Comparison of ENCODE assay signal across 21 cellular contexts in genomic region chr3:30259730-30260129, GRCh38.
"Had no signal": no experiment of that assay in that cellular context is flagged by ENCODE, and none has a peak within 500 bp of the region (broad histone marks: within the 10 kb centered on the region; RNA-seq: fewer than 3 reads in every experiment).

No MANE protein-coding gene starts in this region.

- H3K36me3 ChIP-seq: gastroesophageal sphincter, heart left ventricle, sigmoid colon, spleen, upper lobe of left lung had no signal

- H3K4me3 ChIP-seq: gastroesophageal sphincter, heart left ventricle, sigmoid colon, spleen, testis, upper lobe of left lung had no signal

- H3K36me3 Mint-ChIP-seq: stimulated activated memory B cell treated with anti-CD40 and anti-IgM and Interleukin-4, amounts not matched to agents 10 μg/mL and 1 μg/mL and 100 μg/mL, for 72 hours had no signal

- H3K9me3 ChIP-seq: gastroesophageal sphincter, heart left ventricle, sigmoid colon, testis, upper lobe of left lung had no signal

- H3K27ac Mint-ChIP-seq: activated CD4-positive, alpha-beta memory T cell treated with anti-CD3 and anti-CD28 coated beads for 36 hours; activated CD8-positive, alpha-beta memory T cell treated with anti-CD3 and anti-CD28 coated beads, Interleukin-2, amount 10 ng/mL, durations not matched to agents 7 days and 5 days; activated naive CD8-positive, alpha-beta T cell treated with anti-CD3 and anti-CD28 coated beads for 36 hours; activated T-helper 17 cell treated with anti-CD3 and anti-CD28 coated beads, Interleukin-2, amount 50 U/mL, for 72 hours; stimulated activated memory B cell treated with anti-CD40 and anti-IgM and Interleukin-4, amounts not matched to agents 10 μg/mL and 1 μg/mL and 100 μg/mL, for 72 hours had no signal

- ATAC-seq: activated CD8-positive, alpha-beta memory T cell treated with anti-CD3 and anti-CD28 coated beads, Interleukin-2, amount 10 ng/mL, durations not matched to agents 7 days and 5 days; activated T-helper 17 cell treated with anti-CD3 and anti-CD28 coated beads, Interleukin-2, amount 50 U/mL, for 72 hours; esophagus mucosa; gastroesophageal sphincter; heart left ventricle; left cardiac atrium; naive thymus-derived CD8-positive, alpha-beta T cell; stimulated activated memory B cell treated with anti-CD40 and anti-IgM and Interleukin-4, amounts not matched to agents 10 μg/mL and 1 μg/mL and 100 μg/mL, for 72 hours had no signal

- H3K27ac ChIP-seq: gastroesophageal sphincter, heart left ventricle, sigmoid colon, spleen, testis, upper lobe of left lung had no signal

- H3K27me3 Mint-ChIP-seq: activated CD8-positive, alpha-beta memory T cell treated with anti-CD3 and anti-CD28 coated beads, Interleukin-2, amount 10 ng/mL, durations not matched to agents 7 days and 5 days; activated naive CD8-positive, alpha-beta T cell treated with anti-CD3 and anti-CD28 coated beads for 36 hours; activated T-helper 17 cell treated with anti-CD3 and anti-CD28 coated beads, Interleukin-2, amount 50 U/mL, for 72 hours; naive thymus-derived CD8-positive, alpha-beta T cell; stimulated activated memory B cell treated with anti-CD40 and anti-IgM and Interleukin-4, amounts not matched to agents 10 μg/mL and 1 μg/mL and 100 μg/mL, for 72 hours had no signal

- H3K4me3 Mint-ChIP-seq: activated CD4-positive, alpha-beta memory T cell treated with anti-CD3 and anti-CD28 coated beads for 36 hours; activated CD8-positive, alpha-beta memory T cell treated with anti-CD3 and anti-CD28 coated beads, Interleukin-2, amount 10 ng/mL, durations not matched to agents 7 days and 5 days; activated naive CD8-positive, alpha-beta T cell treated with anti-CD3 and anti-CD28 coated beads for 36 hours; activated T-helper 17 cell treated with anti-CD3 and anti-CD28 coated beads, Interleukin-2, amount 50 U/mL, for 72 hours; naive thymus-derived CD8-positive, alpha-beta T cell; stimulated activated memory B cell treated with anti-CD40 and anti-IgM and Interleukin-4, amounts not matched to agents 10 μg/mL and 1 μg/mL and 100 μg/mL, for 72 hours had no signal

- H3K9me3 Mint-ChIP-seq: activated T-helper 17 cell treated with anti-CD3 and anti-CD28 coated beads, Interleukin-2, amount 50 U/mL, for 72 hours; stimulated activated memory B cell treated with anti-CD40 and anti-IgM and Interleukin-4, amounts not matched to agents 10 μg/mL and 1 μg/mL and 100 μg/mL, for 72 hours had no signal

- H3K4me1 Mint-ChIP-seq: activated T-helper 17 cell treated with anti-CD3 and anti-CD28 coated beads, Interleukin-2, amount 50 U/mL, for 72 hours had no signal

- DNase-seq: activated CD4-positive, alpha-beta memory T cell treated with anti-CD3 and anti-CD28 coated beads for 36 hours; activated CD4-positive, alpha-beta T cell treated with anti-CD3 and anti-CD28 coated beads for 4 hours; activated CD8-positive, alpha-beta memory T cell treated with anti-CD3 and anti-CD28 coated beads, Interleukin-2, amount 10 ng/mL, durations not matched to agents 7 days and 5 days; activated naive CD4-positive, alpha-beta T cell; activated naive CD8-positive, alpha-beta T cell treated with anti-CD3 and anti-CD28 coated beads for 36 hours; amniotic stem cell; effector CD4-positive, alpha-beta T cell; heart left ventricle; left cardiac atrium; mesenchymal stem cell; naive thymus-derived CD8-positive, alpha-beta T cell; sigmoid colon; spleen; stimulated activated CD4-positive, alpha-beta T cell treated with anti-CD3 and anti-CD28 coated beads, Interleukin-4, amount 100 ng/mL, for 4 hours; testis; upper lobe of left lung had no signal

- H3K4me1 ChIP-seq: testis had no signal

- H3K27me3 ChIP-seq: gastroesophageal sphincter, heart left ventricle, sigmoid colon, spleen, testis, upper lobe of left lung had no signal

- FAIRE-seq: islet of Langerhans had no signal
